In genomic region chr22:26617251-26618199, GRCh38 we compare ENCODE assay signal across 9 cellular contexts. TPM values are rescaled to one million over a fixed set of nuclear protein-coding genes. Genes with fewer than 3 reads are reported as not detected.
DNase-seq lines count a peak whose midpoint lies in the region; ATAC-seq, FAIRE-seq and TF ChIP-seq lines count a peak whose summit lies in the region.
"Had no signal": no experiment of that assay in that cellular context is flagged by ENCODE, and none has a peak within 500 bp of the region (broad histone marks: within the 10 kb centered on the region; RNA-seq: fewer than 3 reads in every experiment).

Gene CRYBB1, minus strand, starts transcription at chr22:26618027. Its CDS starts 1,708 bp downstream, at chr22:26616319.

- H3K36me3 ChIP-seq in GM12878 (ENCODE audit: control insufficient read depth in 2 of 2, insufficient read depth in 2 of 2, low read length in 1 of 2), result no peaks in the 10 kb centered on the region
- H3K36me3 ChIP-seq in tibial nerve, result no peaks in the 10 kb centered on the region

- TF ChIP-seq POLR2A in GM12878 (IDR thresholded peaks at IDR 0.05; ENCODE audit: low read depth, low read length) (no peak), tibial nerve (IDR thresholded peaks at IDR 0.05) (no peak)

- RAD21 ChIA-PET in GM12878 (lab: Charles Lee; ENCODE audit: unreplicated experiment), result interaction anchor here (0.6 kb wide), 1 partner anchor 27 kb away, joined by 3 read pairs; no protein-coding TSS in a partner anchor

- TF ChIP-seq EP300 in GM12878 (IDR thresholded peaks at IDR 0.05; ENCODE audit: borderline replicate concordance in 1 of 2, control insufficient read depth in 1 of 2, low read depth in 2 of 2, low read length in 2 of 2), result no peak
- no peak for TF ChIP-seq EP300 in tibial nerve (IDR thresholded peaks at IDR 0.05)

- 78% methylated on average over 7 of the region's 7 CpGs for WGBS in GM12878 (ENCODE audit: insufficient coverage, insufficient replicate concordance, low lambda C conversion rate, missing lambda C conversion rate)
- WGBS in tibial nerve, 2 donors, result 49 to 60% methylated on average over 6 to 7 of the region's 7 CpGs

- in situ Hi-C loops in KBM-7 (cut with MboI; ENCODE audit: low pct_unique_long_range_greater_than_20kb, low sequenced_read_pairs) (no loop called here), GM12878 (cut with MboI) (no loop called here)

- no peak for TF ChIP-seq RAD21 in GM12878 (IDR thresholded peaks at IDR 0.05; ENCODE audit: insufficient read depth, low read depth, low read length)

- H3K9me3 ChIP-seq in GM12878 (replicated peaks; ENCODE audit: control insufficient read depth, insufficient read depth, low read length), result no peaks in the 10 kb centered on the region
- no peaks in the 10 kb centered on the region for H3K9me3 ChIP-seq in tibial nerve

- no peak for TF ChIP-seq CTCF in GM12878 (IDR thresholded peaks at IDR 0.05 in 2 of 3, conservative IDR thresholded peaks at IDR 0.05 in 1 of 3; ENCODE audit: control insufficient read depth in 2 of 3, extremely low read depth in 1 of 3, insufficient read depth in 1 of 3, low read depth in 3 of 3, low read length in 3 of 3)
- no peak for TF ChIP-seq CTCF in tibial nerve (IDR thresholded peaks at IDR 0.05)
- TF ChIP-seq CTCF in GM20000 (IDR thresholded peaks at IDR 0.05; ENCODE audit: extremely low read depth, missing control alignments), result no peak

- H3K79me2 ChIP-seq in GM12878 (ENCODE audit: control insufficient read depth, insufficient read depth, low read length), result no peaks in the 10 kb centered on the region

- H3K27me3 ChIP-seq in GM12878 (replicated peaks in 1 of 2; ENCODE audit: control insufficient read depth in 2 of 2, insufficient read depth in 2 of 2, low read length in 1 of 2) (no peaks in the 10 kb centered on the region), tibial nerve (peaks cover 0 to 29% of the 10 kb centered on the region in 2 donors)

- no peak within 1 kb of the TSS for H2AFZ ChIP-seq in GM12878 (ENCODE audit: control insufficient read depth, low read depth, low read length)

- no peak within 1 kb of the TSS for H3K4me3 ChIP-seq in GM12878
- no peak within 1 kb of the TSS for H3K4me3 ChIP-seq in tibial nerve

- H3K27ac ChIP-seq in GM12878 (ENCODE audit: control insufficient read depth, insufficient read depth), result no peak within 1 kb of the TSS
- peak within 1 kb of the TSS in 2 of 4 donors; percentile 23 to 36 for H3K27ac ChIP-seq in tibial nerve

- H3K9ac ChIP-seq in GM12878 (ENCODE audit: control insufficient read depth, insufficient read depth, low read length), result no peak within 1 kb of the TSS

- no peak for FAIRE-seq in GM12878 (lab: Jason Lieb, UNC)

- intact Hi-C loops in GM12878 (cut with micrococcal nuclease; ENCODE audit: unreplicated experiment), result no loop called here

- peak; percentile 25 for ATAC-seq in GM12878
- no peak for ATAC-seq in HG03045 (IDR thresholded peaks at IDR 0.05; ENCODE audit: unreplicated experiment)

- H4K20me1 ChIP-seq in GM12878 (ENCODE audit: control insufficient read depth, insufficient read depth), result no peaks in the 10 kb centered on the region

- SMC1A ChIA-PET in GM12878 (lab: Charles Lee; ENCODE audit: uncharacterized antibody, unreplicated experiment), result no interaction called here

- no TSS peak for BruUV-seq in GM12878 (replicated peaks; lab: Mats Ljungman, UMichigan)

- POLR2A ChIA-PET in GM12878 (lab: Charles Lee), result interaction anchor here (0.6 to 0.7 kb wide), 3 partner anchors 11 to 116 kb away, joined by 4 to 6 read pairs (median 5); no protein-coding TSS in a partner anchor

- CTCF ChIA-PET in GM12878 (lab: Yijun Ruan, JAX), result no interaction called here

- no peak within 1 kb of the TSS for H3K4me2 ChIP-seq in GM12878 (ENCODE audit: control insufficient read depth, insufficient read depth)

- peak; percentile 20 to 55 for DNase-seq in AML-193 (lab: John Stamatoyannopoulos, UW)
- DNase-seq in KBM-7, result peak; percentile 78
- no peak for DNase-seq in GM12878 (ENCODE audit: low read depth, low spot score)
- peak; percentile 43 for DNase-seq in medulla oblongata (ENCODE audit: extremely low spot score)
- DNase-seq in A172 (ENCODE audit: low spot score), result no peak
- no peak for DNase-seq in tibial nerve (ENCODE audit: low spot score in 2 of 2)
- DNase-seq in GM20000 (ENCODE audit: low spot score), result no peak
- DNase-seq: NCI-H2171 treated with DMSO at 0.1 percent for 48 hours had no signal

- H3K4me1 ChIP-seq in GM12878 (ENCODE audit: control insufficient read depth, insufficient read depth, low read length), result peaks cover 18% of the 10 kb centered on the region
- H3K4me1 ChIP-seq in tibial nerve, result peaks cover 0 to 8% (median 2%) of the 10 kb centered on the region in 4 donors

TF ChIP-seq in GM12878, 131 proteins besides CTCF, POLR2A, EP300 and RAD21 (continues in another document):
- no peak for TF ChIP-seq RELA (IDR thresholded peaks at IDR 0.05; ENCODE audit: borderline replicate concordance, partially characterized antibody)
- no peak for TF ChIP-seq MEF2B (IDR thresholded peaks at IDR 0.05; ENCODE audit: partially characterized antibody, poor library complexity, severe bottlenecking)
- no peak for TF ChIP-seq SPI1 (IDR thresholded peaks at IDR 0.05; ENCODE audit: borderline replicate concordance, insufficient read depth, low read depth, low read length)
- TF ChIP-seq PAX5 (IDR thresholded peaks at IDR 0.05; ENCODE audit: borderline replicate concordance, low read depth, low read length), result no peak
- TF ChIP-seq KDM1A (IDR thresholded peaks at IDR 0.05; ENCODE audit: borderline replicate concordance), result no peak
- no peak for TF ChIP-seq MTA2 (IDR thresholded peaks at IDR 0.05; ENCODE audit: low read depth)
- no peak for TF ChIP-seq PRDM15 (CRISPR knock-in tag; IDR thresholded peaks at IDR 0.05)
- no peak for TF ChIP-seq RFX5 (IDR thresholded peaks at IDR 0.05; ENCODE audit: low read depth, low read length)
- TF ChIP-seq USF1 (IDR thresholded peaks at IDR 0.05; ENCODE audit: borderline replicate concordance, extremely low read length, insufficient read depth, low read depth, low read length), result no peak
- no peak for TF ChIP-seq CREB1 (IDR thresholded peaks at IDR 0.05; ENCODE audit: low read depth)
- TF ChIP-seq IKZF2 (IDR thresholded peaks at IDR 0.05), result no peak

RNA-seq across cellular contexts. Expression of gene CRYBB1, which starts in this region (rescaled TPM):
- total RNA-seq in GM12878 (2013; cell fraction: nucleolus; rRNA removed), result not detected in 2 replicates
- total RNA-seq in GM12878 (2014; rRNA removed), result 0.11 TPM in 1 of 2 replicates, not detected in the other
- total RNA-seq in GM12878 (2014; rRNA removed; fragmentation: Illumina TruSeq; extraction: Trizol), result not detected in 2 replicates
- 0.64 TPM in 1 of 2 replicates, not detected in the other for total RNA-seq in GM12878 (2021)
- not detected for polyA plus RNA-seq in GM12878 (2011; ENCODE audit: low read depth)
- polyA plus RNA-seq in GM12878 (2011; rRNA removed), result not detected in 2 replicates
- polyA plus RNA-seq in GM12878 (2011; cell fraction: cytosol; rRNA removed), result 0.12 TPM in 1 of 2 replicates, not detected in the other
- not detected in 2 replicates for polyA plus RNA-seq in GM12878 (2011; cell fraction: nucleus; rRNA removed)
- not detected in 2 replicates for polyA plus RNA-seq in GM12878 (2012)
- polyA plus RNA-seq in GM12878 (2014; fragmentation: Illumina TruSeq; extraction: Trizol), result 0.09 TPM in 1 of 2 replicates, not detected in the other
- under 1 TPM in 1 of 2 experiments, not detected in 1; 0.23 TPM for polyA plus RNA-seq in GM12878 (2014; fragmentation: Nextera tagmentation; extraction: Ambion mirVana)
- 0.13 TPM in 1 of 2 replicates, not detected in the other for polyA plus RNA-seq in GM12878 (2014; rRNA removed)
- polyA plus RNA-seq in GM12878 (2016; fragmentation: Nextera tagmentation; extraction: Ambion mirVana), result under 1 TPM in 1 of 2 experiments, not detected in 1; 0.32 TPM
- not detected in 2 replicates for polyA minus RNA-seq in GM12878 (2011; rRNA and poly(A)+ RNA removed)
- polyA minus RNA-seq in GM12878 (2011; cell fraction: cytosol; rRNA and poly(A)+ RNA removed), result not detected in 2 replicates
- not detected in 2 replicates for polyA minus RNA-seq in GM12878 (2011; cell fraction: nucleus; rRNA and poly(A)+ RNA removed)
- not detected in 2 replicates for total RNA-seq in A172 (2014; rRNA removed; shearing (Covaris generic))
- total RNA-seq in tibial nerve, result 1 to 10 TPM in 3 of 4 donors, under 1 TPM in 1; 0.84 to 4.8 (median 1.8) TPM

Comparison
In these comparisons a context has a peak if more than half of its experiments do, and no peak if none do; other contexts are left out.
1. Peak in ATAC-seq in GM12878; RNA of the gene not detected or under 1 TPM.
2. DNase-seq: peak in AML-193 (2 of 2), KBM-7 (single experiment) and medulla oblongata (single experiment); none in GM12878 (single experiment), A172 (single experiment), tibial nerve (0 of 2) and GM20000 (single experiment).